Comparison of ENCODE assay signal across 8 cellular contexts in genomic region chr6:112163295-112164257, GRCh38.
DNase-seq lines count a peak whose midpoint lies in the region; ATAC-seq and TF ChIP-seq lines count a peak whose summit lies in the region.

No MANE protein-coding gene starts in this region.

- H3K4me3 ChIP-seq in SJCRH30 (no peak overlapping the region), sigmoid colon (no peak overlapping the region)

- TF ChIP-seq EP300 in sigmoid colon (IDR thresholded peaks at IDR 0.05) = no peak

- intact Hi-C loops in left cardiac atrium (cut with DNase I) = no loop called here
- intact Hi-C loops in sigmoid colon (cut with DNase I) = loop anchor here (10.0 kb wide), 1 partner anchor 449 kb away; no protein-coding TSS in a partner anchor

- WGBS in sigmoid colon, 2 donors = 19 to 22% methylated on average over 21 of the region's 21 CpGs

- peak; percentile 67 for DNase-seq in EL
- peak in 59 of 76 experiments; percentile 7 to 75 (median 48) for DNase-seq in HUDEP-2 (lab: John Stamatoyannopoulos, UW; ENCODE audit: unreplicated experiment in 76 of 76)
- DNase-seq in SJCRH30 = peak; percentile 47 to 56
- peak; percentile 63 for DNase-seq in activated gamma-delta T cell treated with anti-CD3 and anti-CD28 coated beads, Interleukin-2, amount 50 U/mL, for 16 hours (ENCODE audit: low read depth)
- DNase-seq in left cardiac atrium = peak; percentile 47
- peak; percentile 76 for DNase-seq in sigmoid colon
- no peak for DNase-seq in DMS153 (lab: John Stamatoyannopoulos, UW)

- H3K27me3 ChIP-seq in SJCRH30 = no peaks in the 10 kb centered on the region
- H3K27me3 ChIP-seq in sigmoid colon = no peaks in the 10 kb centered on the region

- peak; percentile 38 to 63 (median 44) for TF ChIP-seq CTCF in sigmoid colon (IDR thresholded peaks at IDR 0.05)

- H3K27ac ChIP-seq in SJCRH30 (no peak overlapping the region), sigmoid colon (peak overlapping the region; percentile 19 to 41 (median 22))

- no peak for TF ChIP-seq POLR2A in sigmoid colon (IDR thresholded peaks at IDR 0.05)

- H3K9me3 ChIP-seq in SJCRH30 (replicated peaks) (no peaks in the 10 kb centered on the region), sigmoid colon (no peaks in the 10 kb centered on the region)

- H3K4me1 ChIP-seq in SJCRH30 (peaks cover 8% of the 10 kb centered on the region), sigmoid colon (no peaks in the 10 kb centered on the region)

- H3K36me3 ChIP-seq in SJCRH30 = no peaks in the 10 kb centered on the region
- peaks cover 41 to 98% (median 58%) of the 10 kb centered on the region in 4 donors for H3K36me3 ChIP-seq in sigmoid colon

- ATAC-seq in GM21526 (IDR thresholded peaks at IDR 0.05; ENCODE audit: low FRiP score, unreplicated experiment) (peak; percentile 99), left cardiac atrium (peak; percentile 59 to 73)
